ENCODE assay signal across 19 cellular contexts in the genomic region with DNA sequence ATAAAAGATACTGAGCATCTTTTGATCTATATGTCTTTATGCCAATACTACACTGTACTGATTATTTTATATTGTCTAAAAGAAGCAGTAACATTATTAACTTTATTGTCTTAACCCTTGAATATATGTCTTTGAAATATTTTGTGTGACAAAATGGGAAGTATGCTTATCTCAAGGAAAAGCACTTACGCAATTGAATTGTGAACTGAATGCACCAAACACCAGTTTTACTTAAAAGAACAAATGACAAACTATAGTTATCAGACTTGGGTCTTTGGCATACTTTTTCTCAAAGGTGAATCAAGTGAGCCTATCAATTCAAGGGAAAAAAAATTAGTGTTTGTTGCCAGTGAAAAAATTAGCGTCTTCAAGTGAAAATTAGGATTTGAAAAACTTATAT. TPM values are rescaled to one million over a fixed set of nuclear protein-coding genes. Genes with fewer than 3 reads are reported as not detected.
DNase-seq lines count a peak whose midpoint lies in the region; ATAC-seq and TF ChIP-seq lines count a peak whose summit lies in the region.
"Had no signal": no experiment of that assay in that cellular context is flagged by ENCODE, and none has a peak within 500 bp of the region (broad histone marks: within the 10 kb centered on the region; RNA-seq: fewer than 3 reads in every experiment).

No MANE protein-coding gene starts in this region.

- no peak overlapping the region for H2AFZ ChIP-seq in GM23248

- DNase-seq in GM23248 (no peak), MV-4-11 (lab: John Stamatoyannopoulos, UW) (peak; percentile 18), SKM-1 treated with dmso at 0.1 percent for 144 hours (lab: John Stamatoyannopoulos, UW; ENCODE audit: unreplicated experiment) (peak; percentile 20), fibroblast of pulmonary artery (ENCODE audit: low read depth) (peak; percentile 45), HFFc6 (no peak), NCI-H446 treated with DMSO at 0.1 percent for 48 hours (lab: John Stamatoyannopoulos, UW) (no peak)
- no peak for DNase-seq in stimulated activated naive CD4-positive, alpha-beta T cell treated with Interleukin-2 at 50 U/mL for 16 hours (lab: John Stamatoyannopoulos, UW)
- DNase-seq: ACHN; CD4-positive, CD25-positive, alpha-beta regulatory T cell; COR-L47; DMS 273 treated with DMSO at 0.1 percent for 48 hours; NCI-H1092; NCI-H146; NCI-H2029 treated with DMSO at 0.1 percent for 48 hours; NCI-H2171 had no signal

- TF ChIP-seq CTCF in fibroblast of pulmonary artery (IDR thresholded peaks at IDR 0.05; ENCODE audit: low read length, missing control alignments) = no peak
- TF ChIP-seq CTCF in HFFc6 (IDR thresholded peaks at IDR 0.05) = no peak

- 97% methylated on average over 2 of the region's 2 CpGs for WGBS in GM23248 (ENCODE audit: low coverage in 1 of 2, low lambda C conversion rate in 2 of 2, missing lambda C conversion rate in 2 of 2), 2 experiments

- in situ Hi-C loops in GM23248 (cut with MboI) = no loop called here

- H3K9me3 Mint-ChIP-seq in HFFc6 = no peaks in the 10 kb centered on the region
- H3K9me3 Mint-ChIP-seq: CD4-positive, CD25-positive, alpha-beta regulatory T cell had no signal

- H3K27ac Mint-ChIP-seq in HFFc6 = no peak overlapping the region
- H3K27ac Mint-ChIP-seq: B cell; CD4-positive, CD25-positive, alpha-beta regulatory T cell had no signal

- H3K9me3 ChIP-seq in GM23248 (ENCODE audit: low read depth) = no peaks in the 10 kb centered on the region
- H3K9me3 ChIP-seq: HAP-1, SJSA1 had no signal

- H3K27ac ChIP-seq in GM23248 = peak overlapping the region; percentile 25; the same call in 1 of the 2 replicates
- H3K27ac ChIP-seq: SJSA1 had no signal

- H3K36me3 Mint-ChIP-seq in HFFc6 (ENCODE audit: low read depth) = no peaks in the 10 kb centered on the region
- H3K36me3 Mint-ChIP-seq: CD4-positive, CD25-positive, alpha-beta regulatory T cell had no signal

- no peaks in the 10 kb centered on the region for H3K9me2 ChIP-seq in GM23248 (ENCODE audit: insufficient read depth)

- no peak for ATAC-seq in GM19395 (IDR thresholded peaks at IDR 0.05; ENCODE audit: unreplicated experiment)

- H3K27me3 Mint-ChIP-seq in HFFc6 (ENCODE audit: insufficient read depth) = peaks cover under 1% of the 10 kb centered on the region

- H3K4me3 Mint-ChIP-seq in HFFc6 = no peak overlapping the region
- H3K4me3 Mint-ChIP-seq: B cell; CD4-positive, CD25-positive, alpha-beta regulatory T cell had no signal

- peaks cover 72% of the 10 kb centered on the region for H3K4me1 Mint-ChIP-seq in HFFc6 (ENCODE audit: low read depth)
- H3K4me1 Mint-ChIP-seq: B cell; CD4-positive, CD25-positive, alpha-beta regulatory T cell had no signal

- H3K9ac ChIP-seq in GM23248 = no peak overlapping the region

- no peak overlapping the region for H3K4me3 ChIP-seq in GM23248
- no peak overlapping the region for H3K4me3 ChIP-seq in fibroblast of pulmonary artery (replicated peaks; ENCODE audit: low read depth, low read length)
- H3K4me3 ChIP-seq: HAP-1, SJSA1 had no signal

- no peak overlapping the region for H3K4me2 ChIP-seq in GM23248 (ENCODE audit: unreplicated experiment)

- peaks cover 30% of the 10 kb centered on the region for H3F3A ChIP-seq in GM23248 (ENCODE audit: insufficient read depth)

- H3K36me3 ChIP-seq in GM23248 (ENCODE audit: low read depth) = no peaks in the 10 kb centered on the region
- H3K36me3 ChIP-seq: HAP-1, SJSA1 had no signal

- H4K20me1 ChIP-seq in GM23248 (ENCODE audit: insufficient read depth) = no peaks in the 10 kb centered on the region

- no peaks in the 10 kb centered on the region for H3K79me2 ChIP-seq in GM23248 (ENCODE audit: insufficient read depth)

- peaks cover 42% of the 10 kb centered on the region for H3K4me1 ChIP-seq in GM23248 (ENCODE audit: insufficient read depth)

- no peaks in the 10 kb centered on the region for H3K27me3 ChIP-seq in GM23248 (replicated peaks; ENCODE audit: insufficient read depth)
- H3K27me3 ChIP-seq: SJSA1 had no signal

RNA-seq across cellular contexts. Expression of a gene that starts 9.2 kb away (rescaled TPM):
- 20.6 and 22.2 TPM in 2 replicates for total RNA-seq in GM23248 (2014; rRNA removed; shearing (Covaris generic))
- polyA plus RNA-seq in GM23248 (2016; fragmentation: Nextera tagmentation; extraction: Ambion mirVana) = 34.4 and 34.6 TPM in 2 replicates
- 10 to 100 TPM in 2 of 6 experiments, 1 to 10 TPM in 4; 8.3 to 11.0 (median 9.3) TPM for total RNA-seq in HFFc6 (2021; fragmentation: NEBNext Ultra II Directional; extraction: Animal tissue kit (Norgen Biotek cat#: 25700))

RNA-seq across cellular contexts. Expression of a gene that starts 49.0 kb away (rescaled TPM):
- total RNA-seq in GM23248 (2014; rRNA removed; shearing (Covaris generic)) = 3.1 and 4.7 TPM in 2 replicates
- polyA plus RNA-seq in GM23248 (2016; fragmentation: Nextera tagmentation; extraction: Ambion mirVana) = 4.3 and 5.3 TPM in 2 replicates
- 1 to 10 TPM; 5.6 to 7.7 (median 6.5) TPM for total RNA-seq in HFFc6 (2021; fragmentation: NEBNext Ultra II Directional; extraction: Animal tissue kit (Norgen Biotek cat#: 25700))

Comparison
In these comparisons a context has a peak if more than half of its experiments do, and no peak if none do; other contexts are left out.
1. DNase-seq: peak in MV-4-11 (single experiment), SKM-1 treated with dmso at 0.1 percent for 144 hours (single experiment) and fibroblast of pulmonary artery (single experiment); none in GM23248 (single experiment), HFFc6 (single experiment), stimulated activated naive CD4-positive, alpha-beta T cell treated with Interleukin-2 at 50 U/mL for 16 hours (single experiment) and NCI-H446 treated with DMSO at 0.1 percent for 48 hours (single experiment).